8 cellular contexts compared by ENCODE assay signal in genomic region chr5:52725781-52726180, GRCh38.
DNase-seq lines count a peak whose midpoint lies in the region; ATAC-seq and TF ChIP-seq lines count a peak whose summit lies in the region.

No MANE protein-coding gene starts in this region.

- no peak overlapping the region for H3K4me2 ChIP-seq in mesenchymal stem cell (ENCODE audit: low read length, poor library complexity, severe bottlenecking)

- H3K4me1 ChIP-seq in RWPE2 (ENCODE audit: insufficient read depth, poor library complexity, severe bottlenecking) (peaks cover 29% of the 10 kb centered on the region), mesenchymal stem cell (ENCODE audit: control insufficient read depth, insufficient read depth, low read depth, low read length) (peaks cover 2% of the 10 kb centered on the region)

- WGBS in mesenchymal stem cell, result 63% methylated on average over 3 of the region's 3 CpGs

- H4K8ac ChIP-seq in mesenchymal stem cell (ENCODE audit: low read length), result no peak overlapping the region

- H3K36me3 ChIP-seq in RWPE2 (ENCODE audit: low read depth) (no peaks in the 10 kb centered on the region), mesenchymal stem cell (ENCODE audit: control insufficient read depth in 1 of 2, insufficient read depth in 2 of 2, low read depth in 1 of 2, low read length in 2 of 2) (no peaks in the 10 kb centered on the region)

- no peaks in the 10 kb centered on the region for H3K27me3 ChIP-seq in RWPE2 (ENCODE audit: insufficient read depth, poor library complexity, severe bottlenecking)
- no peaks in the 10 kb centered on the region for H3K27me3 ChIP-seq in mesenchymal stem cell (ENCODE audit: control insufficient read depth in 1 of 2, insufficient read depth in 1 of 2, low read length in 2 of 2)

- no peak overlapping the region for H2AFZ ChIP-seq in mesenchymal stem cell (ENCODE audit: low read depth, low read length)

- ATAC-seq in GM18499 (IDR thresholded peaks at IDR 0.05; ENCODE audit: insufficient read depth, unreplicated experiment) (peak; percentile 9), HG02610 (IDR thresholded peaks at IDR 0.05; ENCODE audit: unreplicated experiment) (peak; percentile 19), RWPE2 (ENCODE audit: low read depth) (no peak; the same call in 2 of the 3 replicates), HG03108 (IDR thresholded peaks at IDR 0.05; ENCODE audit: unreplicated experiment) (no peak), GM18867 (IDR thresholded peaks at IDR 0.05; ENCODE audit: unreplicated experiment) (no peak)

- H3K23ac ChIP-seq in mesenchymal stem cell (ENCODE audit: low read length in 2 of 2), result no peak overlapping the region

- H2BK12ac ChIP-seq in mesenchymal stem cell (ENCODE audit: low read length in 2 of 2), result peak overlapping the region; percentile 69 to 97

- no peak overlapping the region for H3K4me3 ChIP-seq in RWPE2 (ENCODE audit: severe bottlenecking)
- H3K4me3 ChIP-seq in mesenchymal stem cell (ENCODE audit: insufficient read depth in 1 of 2, low read depth in 1 of 2, low read length in 2 of 2), result no peak overlapping the region

- H3K27ac ChIP-seq in RWPE2 (ENCODE audit: poor library complexity, severe bottlenecking) (peak overlapping the region; percentile 36), mesenchymal stem cell (ENCODE audit: low read length, poor library complexity, severe bottlenecking) (no peak overlapping the region)

- no peak for TF ChIP-seq CTCF in RWPE2 (IDR thresholded peaks at IDR 0.05; ENCODE audit: poor library complexity, severe bottlenecking)

- H3K14ac ChIP-seq in mesenchymal stem cell (ENCODE audit: low read length in 2 of 2), result no peak overlapping the region

- no peak overlapping the region for H2BK5ac ChIP-seq in mesenchymal stem cell (ENCODE audit: low read depth, low read length, poor library complexity, severe bottlenecking)

- no peak overlapping the region for H2BK120ac ChIP-seq in mesenchymal stem cell (ENCODE audit: low read depth, low read length)

- H3K18ac ChIP-seq in mesenchymal stem cell (ENCODE audit: low read depth in 1 of 2, low read length in 2 of 2), result peak overlapping the region; percentile 28 to 54

- no peak overlapping the region for H3K9ac ChIP-seq in mesenchymal stem cell (ENCODE audit: low read length)

- intact Hi-C loops in posterior vena cava (cut with DNase I), result no loop called here

- H2AK5ac ChIP-seq in mesenchymal stem cell (ENCODE audit: low read length, severe bottlenecking), result no peak overlapping the region

- H3K4ac ChIP-seq in mesenchymal stem cell (ENCODE audit: low read depth in 1 of 2, low read length in 2 of 2), result peak overlapping the region in 1 of 2 experiments; percentile 49

- H3K79me1 ChIP-seq in mesenchymal stem cell (replicated peaks; ENCODE audit: low read length, poor library complexity, severe bottlenecking), result no peaks in the 10 kb centered on the region

- no peaks in the 10 kb centered on the region for H3K9me3 ChIP-seq in RWPE2 (ENCODE audit: severe bottlenecking)
- no peaks in the 10 kb centered on the region for H3K9me3 ChIP-seq in mesenchymal stem cell (ENCODE audit: control insufficient read depth, low read length)

- DNase-seq in RWPE2 (ENCODE audit: low spot score), result no peak
- no peak for DNase-seq in mesenchymal stem cell
- no peak for DNase-seq in central memory CD4-positive, alpha-beta T cell
- DNase-seq in posterior vena cava (ENCODE audit: low spot score), result no peak

- no peak overlapping the region for H2BK15ac ChIP-seq in mesenchymal stem cell (ENCODE audit: low read depth, poor library complexity, severe bottlenecking)

- no peak overlapping the region for H4K91ac ChIP-seq in mesenchymal stem cell (ENCODE audit: low read length)

Comparison
In these comparisons a context has a peak if more than half of its experiments do, and no peak if none do; other contexts are left out.
1. ATAC-seq: peak in GM18499 (single experiment) and HG02610 (single experiment); none in RWPE2 (single experiment), HG03108 (single experiment) and GM18867 (single experiment).